In the genomic region with DNA sequence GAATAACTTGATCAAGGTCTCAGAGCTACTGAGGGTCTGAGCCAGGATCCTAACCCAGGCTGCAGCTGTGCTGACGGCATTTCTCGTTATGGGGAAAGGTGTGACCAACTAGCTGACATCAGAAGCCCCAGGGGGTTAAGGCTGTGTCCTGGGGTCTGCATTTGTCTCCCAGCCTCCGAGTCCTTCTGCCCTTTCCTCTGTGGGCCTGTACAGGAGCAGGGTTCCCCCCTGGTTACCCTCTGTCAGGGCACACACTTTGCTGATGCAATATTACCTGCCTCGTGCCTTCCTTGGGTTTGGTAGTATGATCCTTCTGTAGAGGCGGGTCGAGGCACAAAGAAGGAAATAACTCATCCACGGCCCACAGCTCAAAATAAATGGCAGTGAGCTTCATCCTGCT, we compare ENCODE assay signal across 16 cellular contexts.
DNase-seq lines count a peak whose midpoint lies in the region; ATAC-seq and TF ChIP-seq lines count a peak whose summit lies in the region.
"Had no signal": no experiment of that assay in that cellular context is flagged by ENCODE, and none has a peak within 500 bp of the region (broad histone marks: within the 10 kb centered on the region; RNA-seq: fewer than 3 reads in every experiment).

No MANE protein-coding gene starts in this region.

- H3K4me3 ChIP-seq in BLaER1 (no peak overlapping the region), GM23338 (no peak overlapping the region), endodermal cell (ENCODE audit: low read length) (no peak overlapping the region), vagina (no peak overlapping the region), Karpas-422 (ENCODE audit: low read length) (no peak overlapping the region)
- H3K4me3 ChIP-seq: HAP-1, K562 had no signal

- H3F3A ChIP-seq in GM23338 (replicated peaks; ENCODE audit: low read depth): no peaks in the 10 kb centered on the region

- ATAC-seq in GM23338: no peak
- no peak for ATAC-seq in HG02763 (IDR thresholded peaks at IDR 0.05; ENCODE audit: unreplicated experiment)
- ATAC-seq: K562 had no signal

- DNase-seq in GM23338 (ENCODE audit: low spot score) (no peak), endodermal cell (no peak), vagina (ENCODE audit: extremely low spot score in 2 of 2) (peak; percentile 52 to 92), Karpas-422 (no peak)
- DNase-seq: ACHN; BE2C; CD4-positive, alpha-beta memory T cell; DMS79 treated with DMSO at 0.1 percent for 48 hours; GF-D8; GOT3; IMR-90 had no signal

- H3K4me2 ChIP-seq in BLaER1 (peak overlapping the region; percentile 39), GM23338 (no peak overlapping the region), Karpas-422 (ENCODE audit: low read depth, low read length, poor library complexity, severe bottlenecking) (no peak overlapping the region)

- TF ChIP-seq POLR2A in vagina (IDR thresholded peaks at IDR 0.05): no peak

- no peak for TF ChIP-seq CTCF in GM23338 (conservative IDR thresholded peaks at IDR 0.05; ENCODE audit: low read depth in 2 of 2)
- TF ChIP-seq CTCF in endodermal cell (conservative IDR thresholded peaks at IDR 0.05): no peak
- no peak for TF ChIP-seq CTCF in vagina (IDR thresholded peaks at IDR 0.05)

- intact Hi-C loops in vagina (cut with DNase I): no loop called here

- H3K9ac ChIP-seq in BLaER1 (no peak overlapping the region), endodermal cell (ENCODE audit: extremely low read depth, low read length, poor library complexity, severe bottlenecking) (no peak overlapping the region), Karpas-422 (ENCODE audit: low read length) (no peak overlapping the region)

- H3K4me1 Mint-ChIP-seq in GM23338 (peaks cover 28% of the 10 kb centered on the region), endodermal cell (peaks cover 6% of the 10 kb centered on the region)

- peaks cover 5% of the 10 kb centered on the region; the same call in 1 of the 2 replicates for H3K79me2 ChIP-seq in GM23338 (replicated peaks; ENCODE audit: insufficient read depth)
- peaks cover 70% of the 10 kb centered on the region for H3K79me2 ChIP-seq in Karpas-422 (ENCODE audit: low read length)

- WGBS in endodermal cell (ENCODE audit: insufficient coverage in 1 of 2, insufficient read length in 1 of 2), 2 experiments: 89 to 93% methylated on average over 7 of the region's 7 CpGs

- H3K9me3 Mint-ChIP-seq in GM23338 (no peaks in the 10 kb centered on the region), endodermal cell (peaks cover 4% of the 10 kb centered on the region)
- H3K9me3 Mint-ChIP-seq: CD14-positive monocyte; CD4-positive, alpha-beta memory T cell had no signal

- peaks cover 57% of the 10 kb centered on the region for H3K4me1 ChIP-seq in BLaER1
- H3K4me1 ChIP-seq in GM23338 (ENCODE audit: insufficient read depth): peaks cover 10% of the 10 kb centered on the region
- no peaks in the 10 kb centered on the region for H3K4me1 ChIP-seq in endodermal cell (ENCODE audit: control insufficient read depth, insufficient read depth, low read length)
- H3K4me1 ChIP-seq in vagina: no peaks in the 10 kb centered on the region
- H3K4me1 ChIP-seq in Karpas-422 (ENCODE audit: low read length): peaks cover 18% of the 10 kb centered on the region

- H3K4me3 Mint-ChIP-seq in GM23338 (no peak overlapping the region), endodermal cell (no peak overlapping the region)
- H3K4me3 Mint-ChIP-seq: CD14-positive monocyte; CD4-positive, alpha-beta memory T cell had no signal

- no peaks in the 10 kb centered on the region for H3K9me3 ChIP-seq in BLaER1
- H3K9me3 ChIP-seq in endodermal cell (ENCODE audit: control insufficient read depth, low read length): no peaks in the 10 kb centered on the region
- no peaks in the 10 kb centered on the region for H3K9me3 ChIP-seq in vagina
- no peaks in the 10 kb centered on the region for H3K9me3 ChIP-seq in Karpas-422 (ENCODE audit: low read length)
- H3K9me3 ChIP-seq: BE2C, HAP-1 had no signal

- H3K9me2 ChIP-seq in GM23338 (ENCODE audit: insufficient read depth) (no peaks in the 10 kb centered on the region), Karpas-422 (replicated peaks; ENCODE audit: insufficient read depth, low read length) (no peaks in the 10 kb centered on the region)

- H4K20me1 ChIP-seq in BLaER1 (peaks cover 37% of the 10 kb centered on the region), GM23338 (replicated peaks; ENCODE audit: insufficient read depth) (0 out of 2 replicates have a peak, but pooled peaks cover 4% of the 10 kb centered on the region), Karpas-422 (ENCODE audit: insufficient read depth, low read depth, low read length) (peaks cover 17% of the 10 kb centered on the region)

- H3K27ac Mint-ChIP-seq in GM23338: peak overlapping the region; percentile 80
- peak overlapping the region; percentile 64 for H3K27ac Mint-ChIP-seq in endodermal cell
- H3K27ac Mint-ChIP-seq: CD4-positive, alpha-beta memory T cell had no signal

- H3K27ac ChIP-seq in BLaER1 (0 out of 2 replicates have a peak overlapping the region, but pooled peaks have one; percentile 14), GM23338 (ENCODE audit: low read depth) (no peak overlapping the region), endodermal cell (ENCODE audit: low read depth, low read length) (no peak overlapping the region), vagina (no peak overlapping the region), Karpas-422 (ENCODE audit: low read length) (no peak overlapping the region)

- H3K27me3 ChIP-seq in BLaER1: no peaks in the 10 kb centered on the region
- H3K27me3 ChIP-seq in GM23338 (ENCODE audit: insufficient read depth): no peaks in the 10 kb centered on the region
- H3K27me3 ChIP-seq in endodermal cell (ENCODE audit: control insufficient read depth, insufficient read depth, low read length, poor library complexity, severe bottlenecking): no peaks in the 10 kb centered on the region
- no peaks in the 10 kb centered on the region for H3K27me3 ChIP-seq in vagina
- H3K27me3 ChIP-seq in Karpas-422 (ENCODE audit: low read length): no peaks in the 10 kb centered on the region
- H3K27me3 ChIP-seq: BE2C had no signal

- H3K27me3 Mint-ChIP-seq in GM23338 (ENCODE audit: insufficient read depth, low read depth, poor library complexity) (peaks cover 6% of the 10 kb centered on the region), endodermal cell (ENCODE audit: insufficient read depth) (no peaks in the 10 kb centered on the region)
- H3K27me3 Mint-ChIP-seq: CD4-positive, alpha-beta memory T cell had no signal

- H3K36me3 ChIP-seq in BLaER1 (peaks cover 32% of the 10 kb centered on the region), GM23338 (ENCODE audit: insufficient read depth) (no peaks in the 10 kb centered on the region; the same call in 1 of the 2 replicates), endodermal cell (ENCODE audit: control insufficient read depth, insufficient read depth, low read length) (peaks cover 17% of the 10 kb centered on the region), vagina (no peaks in the 10 kb centered on the region), Karpas-422 (ENCODE audit: insufficient read depth, low read length) (no peaks in the 10 kb centered on the region)
- H3K36me3 ChIP-seq: HAP-1 had no signal

- H2AFZ ChIP-seq in GM23338 (no peak overlapping the region), Karpas-422 (ENCODE audit: low read length) (no peak overlapping the region)

- H3K36me3 Mint-ChIP-seq in GM23338 (ENCODE audit: low read depth): peaks cover 3% of the 10 kb centered on the region; the same call in 1 of the 3 replicates
- H3K36me3 Mint-ChIP-seq in endodermal cell (ENCODE audit: low read depth): peaks cover 33% of the 10 kb centered on the region

TF ChIP-seq in GM23338, 12 proteins besides CTCF, POLR2A, EP300 and RAD21 (continues in another document):
- TF ChIP-seq CREB1 (CRISPR knock-in tag; IDR thresholded peaks at IDR 0.05; ENCODE audit: low read depth) (no peak), ZNF331 (CRISPR knock-in tag; IDR thresholded peaks at IDR 0.05; ENCODE audit: low read depth) (no peak), STAT1 (IDR thresholded peaks at IDR 0.05; ENCODE audit: unreplicated experiment) (no peak), POLR2AphosphoS5 (IDR thresholded peaks at IDR 0.05; ENCODE audit: low read depth) (no peak), EZH2phosphoT487 (IDR thresholded peaks at IDR 0.05; ENCODE audit: unreplicated experiment) (no peak), EZH2 (IDR thresholded peaks at IDR 0.05; ENCODE audit: low read depth, unreplicated experiment) (no peak), JUNB (IDR thresholded peaks at IDR 0.05; ENCODE audit: unreplicated experiment) (no peak)
- TF ChIP-seq, protein P1, sequence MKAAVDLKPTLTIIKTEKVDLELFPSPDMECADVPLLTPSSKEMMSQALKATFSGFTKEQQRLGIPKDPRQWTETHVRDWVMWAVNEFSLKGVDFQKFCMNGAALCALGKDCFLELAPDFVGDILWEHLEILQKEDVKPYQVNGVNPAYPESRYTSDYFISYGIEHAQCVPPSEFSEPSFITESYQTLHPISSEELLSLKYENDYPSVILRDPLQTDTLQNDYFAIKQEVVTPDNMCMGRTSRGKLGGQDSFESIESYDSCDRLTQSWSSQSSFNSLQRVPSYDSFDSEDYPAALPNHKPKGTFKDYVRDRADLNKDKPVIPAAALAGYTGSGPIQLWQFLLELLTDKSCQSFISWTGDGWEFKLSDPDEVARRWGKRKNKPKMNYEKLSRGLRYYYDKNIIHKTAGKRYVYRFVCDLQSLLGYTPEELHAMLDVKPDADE (IDR thresholded peaks at IDR 0.05): no peak
- TF ChIP-seq, protein P2, sequence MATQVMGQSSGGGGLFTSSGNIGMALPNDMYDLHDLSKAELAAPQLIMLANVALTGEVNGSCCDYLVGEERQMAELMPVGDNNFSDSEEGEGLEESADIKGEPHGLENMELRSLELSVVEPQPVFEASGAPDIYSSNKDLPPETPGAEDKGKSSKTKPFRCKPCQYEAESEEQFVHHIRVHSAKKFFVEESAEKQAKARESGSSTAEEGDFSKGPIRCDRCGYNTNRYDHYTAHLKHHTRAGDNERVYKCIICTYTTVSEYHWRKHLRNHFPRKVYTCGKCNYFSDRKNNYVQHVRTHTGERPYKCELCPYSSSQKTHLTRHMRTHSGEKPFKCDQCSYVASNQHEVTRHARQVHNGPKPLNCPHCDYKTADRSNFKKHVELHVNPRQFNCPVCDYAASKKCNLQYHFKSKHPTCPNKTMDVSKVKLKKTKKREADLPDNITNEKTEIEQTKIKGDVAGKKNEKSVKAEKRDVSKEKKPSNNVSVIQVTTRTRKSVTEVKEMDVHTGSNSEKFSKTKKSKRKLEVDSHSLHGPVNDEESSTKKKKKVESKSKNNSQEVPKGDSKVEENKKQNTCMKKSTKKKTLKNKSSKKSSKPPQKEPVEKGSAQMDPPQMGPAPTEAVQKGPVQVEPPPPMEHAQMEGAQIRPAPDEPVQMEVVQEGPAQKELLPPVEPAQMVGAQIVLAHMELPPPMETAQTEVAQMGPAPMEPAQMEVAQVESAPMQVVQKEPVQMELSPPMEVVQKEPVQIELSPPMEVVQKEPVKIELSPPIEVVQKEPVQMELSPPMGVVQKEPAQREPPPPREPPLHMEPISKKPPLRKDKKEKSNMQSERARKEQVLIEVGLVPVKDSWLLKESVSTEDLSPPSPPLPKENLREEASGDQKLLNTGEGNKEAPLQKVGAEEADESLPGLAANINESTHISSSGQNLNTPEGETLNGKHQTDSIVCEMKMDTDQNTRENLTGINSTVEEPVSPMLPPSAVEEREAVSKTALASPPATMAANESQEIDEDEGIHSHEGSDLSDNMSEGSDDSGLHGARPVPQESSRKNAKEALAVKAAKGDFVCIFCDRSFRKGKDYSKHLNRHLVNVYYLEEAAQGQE (IDR thresholded peaks at IDR 0.05; ENCODE audit: unreplicated experiment): no peak

Comparison
In these comparisons a context has a peak if more than half of its experiments do, and no peak if none do; other contexts are left out.
1. DNase-seq: peak in vagina (2 of 2); none in GM23338 (single experiment), endodermal cell (single experiment) and Karpas-422 (single experiment).